ENCODE assay signal across 14 cellular contexts in the genomic region with DNA sequence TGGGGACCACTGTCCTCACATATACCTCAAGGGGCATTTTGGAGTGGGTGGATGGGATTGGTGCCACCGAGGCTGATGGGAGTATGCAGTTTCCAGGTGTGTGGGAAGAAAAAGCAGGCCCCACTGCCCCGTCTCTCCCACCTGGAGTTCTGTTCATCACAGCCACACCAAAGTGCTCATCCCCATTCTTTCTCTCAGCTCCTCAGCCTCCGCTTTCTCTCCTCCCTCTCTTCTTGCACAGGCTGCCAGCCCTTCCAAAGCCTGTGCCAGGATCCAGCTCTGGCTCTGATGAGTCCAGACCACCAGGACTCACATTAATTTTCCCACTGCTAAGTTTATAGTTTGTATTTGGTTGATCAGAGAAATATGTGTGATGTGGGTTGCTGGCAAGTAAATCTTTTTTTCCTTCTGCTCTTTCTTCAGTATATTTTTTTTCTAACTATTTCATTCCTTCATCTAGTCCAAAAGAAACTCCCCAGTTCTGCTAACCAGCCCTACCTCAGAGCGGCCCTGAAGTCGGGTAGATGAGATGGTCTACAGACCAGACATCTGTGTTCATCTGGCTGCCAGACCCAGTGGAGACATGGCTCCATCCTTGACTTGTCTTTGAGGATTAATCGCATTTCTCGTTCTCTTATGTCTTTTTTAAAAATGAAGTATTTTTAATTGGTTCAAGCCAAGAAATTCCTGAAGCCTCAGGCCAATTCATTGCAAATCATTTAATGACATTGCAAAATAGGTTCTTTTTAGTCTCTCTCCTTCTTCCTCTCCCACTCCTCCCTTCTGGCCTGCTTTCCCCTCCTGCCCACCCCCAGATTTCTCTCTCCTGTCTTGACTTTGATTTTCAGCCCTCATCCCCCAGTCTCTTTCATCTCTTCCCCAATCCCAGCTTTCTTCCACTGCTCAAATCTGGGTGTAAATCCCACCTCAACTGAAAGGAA. TPM values are rescaled to one million over a fixed set of nuclear protein-coding genes. Genes with fewer than 3 reads are reported as not detected.
DNase-seq lines count a peak whose midpoint lies in the region; FAIRE-seq and TF ChIP-seq lines count a peak whose summit lies in the region.
"Had no signal": no experiment of that assay in that cellular context is flagged by ENCODE, and none has a peak within 500 bp of the region (broad histone marks: within the 10 kb centered on the region; RNA-seq: fewer than 3 reads in every experiment).

No MANE protein-coding gene starts in this region.

- no peak for FAIRE-seq in astrocyte (lab: Jason Lieb, UNC)
- FAIRE-seq: GM12892 had no signal

- H3K4me3 Mint-ChIP-seq in astrocyte (ENCODE audit: unreplicated experiment) (no peak overlapping the region), nephron progenitor cell (peak overlapping the region; percentile 60)

- DNase-seq in astrocyte (ENCODE audit: low read depth) (peak; percentile 32), fibroblast of the aortic adventitia (ENCODE audit: low read depth) (peak; percentile 69), nephron progenitor cell (no peak), NK-92 (lab: John Stamatoyannopoulos, UW; ENCODE audit: unreplicated experiment) (no peak), NCI-H1417 treated with DMSO at 0.1 percent for 48 hours (lab: John Stamatoyannopoulos, UW) (no peak), foreskin fibroblast (no peak), NCI-H524 (lab: John Stamatoyannopoulos, UW) (no peak)
- DNase-seq: activated gamma-delta T cell, dermis blood vessel endothelial cell, H7, MG63 had no signal

- H3K9me3 Mint-ChIP-seq in astrocyte (ENCODE audit: unreplicated experiment) (no peaks in the 10 kb centered on the region), nephron progenitor cell (no peaks in the 10 kb centered on the region)

- peak overlapping the region; percentile 19 for H3K27ac Mint-ChIP-seq in astrocyte (ENCODE audit: unreplicated experiment)
- H3K27ac Mint-ChIP-seq in nephron progenitor cell = peak overlapping the region; percentile 98

- H3K4me1 ChIP-seq in astrocyte (ENCODE audit: insufficient read depth, low read length) = no peaks in the 10 kb centered on the region
- no peaks in the 10 kb centered on the region for H3K4me1 ChIP-seq in thymus (ENCODE audit: control insufficient read depth, insufficient read depth, low read length)

- H3K4me1 Mint-ChIP-seq in astrocyte (ENCODE audit: low read depth, unreplicated experiment) (peaks cover 3% of the 10 kb centered on the region), nephron progenitor cell (peaks cover 93% of the 10 kb centered on the region)

- no peak overlapping the region for H3K9ac ChIP-seq in astrocyte (ENCODE audit: low read length)

- no peaks in the 10 kb centered on the region for H3K27me3 ChIP-seq in astrocyte (ENCODE audit: insufficient read depth, low read length)
- no peaks in the 10 kb centered on the region for H3K27me3 ChIP-seq in thymus (ENCODE audit: control insufficient read depth, insufficient read depth)
- H3K27me3 ChIP-seq: MG63 had no signal

- H3K27ac ChIP-seq in astrocyte (ENCODE audit: low read depth, low read length) (no peak overlapping the region), thymus (ENCODE audit: low read depth) (peak overlapping the region; percentile 55)

- peaks cover 17% of the 10 kb centered on the region for H3K36me3 Mint-ChIP-seq in astrocyte (ENCODE audit: low read depth, unreplicated experiment)
- H3K36me3 Mint-ChIP-seq in nephron progenitor cell (ENCODE audit: low read depth) = peaks cover 78% of the 10 kb centered on the region

- H4K20me1 ChIP-seq in astrocyte (ENCODE audit: insufficient read depth, low read length) = no peaks in the 10 kb centered on the region

- no peak overlapping the region for H3K4me2 ChIP-seq in astrocyte (ENCODE audit: low read length)

- no peaks in the 10 kb centered on the region for H3K79me2 ChIP-seq in astrocyte (ENCODE audit: insufficient read depth, low read length)

- 91% methylated on average over 7 of the region's 7 CpGs for WGBS in thymus

- H3K9me3 ChIP-seq in astrocyte (ENCODE audit: insufficient read depth, low read depth, low read length) (no peaks in the 10 kb centered on the region), thymus (ENCODE audit: control insufficient read depth) (no peaks in the 10 kb centered on the region)
- H3K9me3 ChIP-seq: MG63 had no signal

- H3K36me3 ChIP-seq in astrocyte (ENCODE audit: insufficient read depth, low read length) = no peaks in the 10 kb centered on the region
- H3K36me3 ChIP-seq in thymus (ENCODE audit: control insufficient read depth, insufficient read depth) = no peaks in the 10 kb centered on the region
- H3K36me3 ChIP-seq: MG63 had no signal

- H3K27me3 Mint-ChIP-seq in astrocyte (ENCODE audit: low read depth, unreplicated experiment) (no peaks in the 10 kb centered on the region), nephron progenitor cell (ENCODE audit: low read depth, poor library complexity) (peaks cover 6% of the 10 kb centered on the region)

- no peak overlapping the region for H2AFZ ChIP-seq in astrocyte (ENCODE audit: low read depth, low read length)

- no peak overlapping the region for H3K4me3 ChIP-seq in astrocyte (ENCODE audit: insufficient read depth, low read depth, low read length)
- H3K4me3 ChIP-seq in fibroblast of the aortic adventitia (ENCODE audit: low read depth, low read length) = no peak overlapping the region
- no peak overlapping the region for H3K4me3 ChIP-seq in thymus (ENCODE audit: low read length)
- H3K4me3 ChIP-seq in foreskin fibroblast (ENCODE audit: low read depth in 1 of 2, low read length in 2 of 2) = no peak overlapping the region
- H3K4me3 ChIP-seq: MG63 had no signal

- TF ChIP-seq CTCF in astrocyte (IDR thresholded peaks at IDR 0.05; ENCODE audit: insufficient read depth, low read depth, low read length) (no peak), fibroblast of the aortic adventitia (IDR thresholded peaks at IDR 0.05; ENCODE audit: insufficient read depth, low read length) (no peak), nephron progenitor cell (IDR thresholded peaks at IDR 0.05) (no peak), foreskin fibroblast (IDR thresholded peaks at IDR 0.05; ENCODE audit: low read depth, low read length) (no peak)

RNA-seq across cellular contexts. Expression of gene BOC, which starts 49.9 kb away (rescaled TPM):
- total RNA-seq in astrocyte = 20.2 TPM in 2 replicates
- total RNA-seq in fibroblast of the aortic adventitia (ENCODE audit: low replicate concordance) = 16.9 and 25.9 TPM in 2 replicates
- polyA plus RNA-seq in thymus = 5.7 TPM
- total RNA-seq: G401 had no signal

Comparison
In these comparisons a context has a peak if more than half of its experiments do, and no peak if none do; other contexts are left out.
1. DNase-seq: peak in astrocyte (single experiment) and fibroblast of the aortic adventitia (single experiment); none in nephron progenitor cell (single experiment), NK-92 (single experiment), NCI-H1417 treated with DMSO at 0.1 percent for 48 hours (single experiment), foreskin fibroblast (0 of 2) and NCI-H524 (0 of 2).